21 cellular contexts compared by ENCODE assay signal in genomic region chr1:2418791-2419320, GRCh38.
"Had no signal": no experiment of that assay in that cellular context is flagged by ENCODE, and none has a peak within 500 bp of the region (broad histone marks: within the 10 kb centered on the region; RNA-seq: fewer than 3 reads in every experiment).

No MANE protein-coding gene starts in this region.

- H3K27ac ChIP-seq: dorsolateral prefrontal cortex, hepatocyte, left ventricle myocardium inferior, lower lobe of right lung, ovary, right atrium auricular region, suprapubic skin, thyroid gland had no signal

- H3K36me3 Mint-ChIP-seq: type B pancreatic cell had no signal

- H3K9me3 ChIP-seq: lower lobe of right lung, suprapubic skin, thyroid gland had no signal

- H3K36me3 ChIP-seq: left ventricle myocardium inferior, lower lobe of right lung, ovary, right atrium auricular region, suprapubic skin, thyroid gland had no signal

- ATAC-seq: left cardiac atrium; lower lobe of right lung; stimulated activated naive CD8-positive, alpha-beta T cell treated with anti-CD3 and anti-CD28 coated beads, Interleukin-15, Interleukin-2, amounts not matched to agents 100 U/mL and 50 U/mL, for 24 hours had no signal

- H3K27ac Mint-ChIP-seq: type B pancreatic cell had no signal

- DNase-seq: cortex of kidney; dorsolateral prefrontal cortex; effector CD8-positive, alpha-beta T cell; foreskin melanocyte; head of caudate nucleus; kidney; left cardiac atrium; left ventricle myocardium inferior; lower lobe of right lung; mesenchymal stem cell; midbrain; nucleus accumbens; ovary; small intestine; stimulated activated CD4-positive, alpha-beta T cell treated with anti-CD3 and anti-CD28 coated beads, Interleukin-12 subunit alpha, Interleukin-12 subunit beta, amount 100 ng/mL, for 4 hours; stimulated activated naive CD8-positive, alpha-beta T cell treated with anti-CD3 and anti-CD28 coated beads, Interleukin-15, Interleukin-2, amounts not matched to agents 100 U/mL and 50 U/mL, for 24 hours; thyroid gland had no signal

- H3K4me3 ChIP-seq: dorsolateral prefrontal cortex, hepatocyte, left ventricle myocardium inferior, lower lobe of right lung, ovary, right atrium auricular region, suprapubic skin, thyroid gland had no signal

- H3K4me3 Mint-ChIP-seq: type B pancreatic cell had no signal

- H3K9me3 Mint-ChIP-seq: type B pancreatic cell had no signal

- H3K27me3 ChIP-seq: ovary, right atrium auricular region, thyroid gland had no signal
